1 cellular context compared by ENCODE assay signal in the genomic region with DNA sequence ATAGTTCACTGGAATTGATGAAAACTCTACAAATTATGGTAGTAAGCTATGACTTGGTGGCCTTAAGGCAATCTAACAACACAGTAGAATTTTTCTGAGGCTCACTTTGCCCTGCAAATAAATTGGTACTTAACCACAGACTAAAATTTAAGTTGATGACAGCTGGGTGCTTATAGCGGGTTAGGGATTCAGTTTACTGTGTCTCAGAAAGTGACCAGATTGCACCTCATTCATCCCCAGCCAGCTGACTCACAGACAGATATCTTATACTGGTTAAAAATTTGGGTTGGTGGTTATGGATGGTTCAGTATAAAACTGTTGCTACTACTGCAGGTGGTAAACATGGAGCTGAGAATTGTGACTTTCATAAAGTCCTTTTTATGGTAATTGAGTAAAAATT.
TF ChIP-seq lines count a peak whose summit lies in the region.

No MANE protein-coding gene starts in this region.

TF ChIP-seq in GM23338, 12 proteins besides CTCF, POLR2A, EP300 and RAD21 (continued from another document):
- TF ChIP-seq CREB1 (CRISPR knock-in tag; IDR thresholded peaks at IDR 0.05; ENCODE audit: low read depth) (no peak), ZNF114 (CRISPR knock-in tag; IDR thresholded peaks at IDR 0.05) (no peak), EZH2 (IDR thresholded peaks at IDR 0.05; ENCODE audit: low read depth, unreplicated experiment) (no peak), EZH2phosphoT487 (IDR thresholded peaks at IDR 0.05; ENCODE audit: unreplicated experiment) (no peak), REST (IDR thresholded peaks at IDR 0.05; ENCODE audit: unreplicated experiment) (no peak), POLR2AphosphoS5 (IDR thresholded peaks at IDR 0.05; ENCODE audit: low read depth) (no peak), NANOG (IDR thresholded peaks at IDR 0.05; ENCODE audit: borderline replicate concordance) (no peak), STAT1 (IDR thresholded peaks at IDR 0.05; ENCODE audit: unreplicated experiment) (no peak), JUNB (IDR thresholded peaks at IDR 0.05; ENCODE audit: unreplicated experiment) (no peak), ZNF331 (CRISPR knock-in tag; IDR thresholded peaks at IDR 0.05; ENCODE audit: low read depth) (no peak)
- TF ChIP-seq, protein P1, sequence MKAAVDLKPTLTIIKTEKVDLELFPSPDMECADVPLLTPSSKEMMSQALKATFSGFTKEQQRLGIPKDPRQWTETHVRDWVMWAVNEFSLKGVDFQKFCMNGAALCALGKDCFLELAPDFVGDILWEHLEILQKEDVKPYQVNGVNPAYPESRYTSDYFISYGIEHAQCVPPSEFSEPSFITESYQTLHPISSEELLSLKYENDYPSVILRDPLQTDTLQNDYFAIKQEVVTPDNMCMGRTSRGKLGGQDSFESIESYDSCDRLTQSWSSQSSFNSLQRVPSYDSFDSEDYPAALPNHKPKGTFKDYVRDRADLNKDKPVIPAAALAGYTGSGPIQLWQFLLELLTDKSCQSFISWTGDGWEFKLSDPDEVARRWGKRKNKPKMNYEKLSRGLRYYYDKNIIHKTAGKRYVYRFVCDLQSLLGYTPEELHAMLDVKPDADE (IDR thresholded peaks at IDR 0.05) = no peak
